ENCODE assay signal across 8 cellular contexts in genomic region chr15:58628206-58629057, GRCh38.
A peak's percentile ranks its signal among the peaks of the same experiment; 100 is the strongest.
DNase-seq lines count a peak whose midpoint lies in the region; TF ChIP-seq lines count a peak whose summit lies in the region.

No MANE protein-coding gene starts in this region.

- peak overlapping the region; percentile 68 for H3K4me3 Mint-ChIP-seq in activated T-helper 2 cell treated with anti-CD3 and anti-CD28 coated beads, Interferon-gamma antibody, Interleukin-2, Interleukin-4, amounts not matched to agents 10 μg/mL and 5 μg/mL and 100 μg/mL, durations not matched to agents 14 hours and 24 hours and 36 hours (ENCODE audit: low read depth)
- H3K4me3 Mint-ChIP-seq in neural progenitor cell, result no peak overlapping the region

- H3K9me3 Mint-ChIP-seq in activated T-helper 2 cell treated with anti-CD3 and anti-CD28 coated beads, Interferon-gamma antibody, Interleukin-2, Interleukin-4, amounts not matched to agents 10 μg/mL and 5 μg/mL and 100 μg/mL, durations not matched to agents 14 hours and 24 hours and 36 hours, result peaks cover 3% of the 10 kb centered on the region
- H3K9me3 Mint-ChIP-seq in neural progenitor cell, result no peaks in the 10 kb centered on the region

- peak; percentile 3 for DNase-seq in SIG-M5 treated with dmso at 0.1 percent for 504 hours (lab: John Stamatoyannopoulos, UW; ENCODE audit: unreplicated experiment)
- DNase-seq in SIG-M5 (lab: John Stamatoyannopoulos, UW), result no peak
- no peak for DNase-seq in activated T-helper 2 cell treated with anti-CD3 and anti-CD28 coated beads, Interferon-gamma antibody, Interleukin-2, Interleukin-4, amounts not matched to agents 10 μg/mL and 5 μg/mL and 100 μg/mL, durations not matched to agents 14 hours and 24 hours and 36 hours (ENCODE audit: low spot score)
- peak; percentile 31 for DNase-seq in inferior parietal cortex (ENCODE audit: extremely low spot score)
- DNase-seq in stimulated activated CD4-positive, alpha-beta T cell treated with anti-CD3 and anti-CD28 coated beads, Interleukin-1b, Interleukin-23, amount 100 ng/mL, for 48 hours, result no peak
- no peak for DNase-seq in neural progenitor cell (ENCODE audit: low spot score)
- DNase-seq in 8988T, result no peak

- H3K9ac ChIP-seq in neural progenitor cell, result no peak overlapping the region

- H3K27ac Mint-ChIP-seq in activated T-helper 2 cell treated with anti-CD3 and anti-CD28 coated beads, Interferon-gamma antibody, Interleukin-2, Interleukin-4, amounts not matched to agents 10 μg/mL and 5 μg/mL and 100 μg/mL, durations not matched to agents 14 hours and 24 hours and 36 hours, result peak overlapping the region; percentile 79
- no peak overlapping the region for H3K27ac Mint-ChIP-seq in neural progenitor cell

- H3K4me2 ChIP-seq in neural progenitor cell, result no peak overlapping the region

- no peaks in the 10 kb centered on the region for H3K4me1 ChIP-seq in neural progenitor cell

- H3F3A ChIP-seq in neural progenitor cell (ENCODE audit: low read depth), result no peaks in the 10 kb centered on the region

- no peaks in the 10 kb centered on the region for H3K9me3 ChIP-seq in neural progenitor cell (ENCODE audit: low read depth)

- H3K79me2 ChIP-seq in neural progenitor cell (ENCODE audit: low read depth), result no peaks in the 10 kb centered on the region

- no peaks in the 10 kb centered on the region for H3K27me3 Mint-ChIP-seq in activated T-helper 2 cell treated with anti-CD3 and anti-CD28 coated beads, Interferon-gamma antibody, Interleukin-2, Interleukin-4, amounts not matched to agents 10 μg/mL and 5 μg/mL and 100 μg/mL, durations not matched to agents 14 hours and 24 hours and 36 hours (ENCODE audit: low read depth)
- H3K27me3 Mint-ChIP-seq in neural progenitor cell (ENCODE audit: insufficient read depth, low read depth), result peaks cover 2% of the 10 kb centered on the region

- H3K27ac ChIP-seq in temporal lobe (ENCODE audit: low read depth, low read length), result peak overlapping the region; percentile 51
- no peak overlapping the region for H3K27ac ChIP-seq in neural progenitor cell

- H3K4me3 ChIP-seq in neural progenitor cell, result no peak overlapping the region

- peaks cover 23% of the 10 kb centered on the region for H3K36me3 ChIP-seq in neural progenitor cell

- no peaks in the 10 kb centered on the region for H3K27me3 ChIP-seq in neural progenitor cell

- peaks cover 59% of the 10 kb centered on the region for H3K36me3 Mint-ChIP-seq in activated T-helper 2 cell treated with anti-CD3 and anti-CD28 coated beads, Interferon-gamma antibody, Interleukin-2, Interleukin-4, amounts not matched to agents 10 μg/mL and 5 μg/mL and 100 μg/mL, durations not matched to agents 14 hours and 24 hours and 36 hours (ENCODE audit: low read depth)
- peaks cover 36% of the 10 kb centered on the region for H3K36me3 Mint-ChIP-seq in neural progenitor cell

- no peak for TF ChIP-seq CTCF in neural progenitor cell (IDR thresholded peaks at IDR 0.05)

- H4K20me1 ChIP-seq in neural progenitor cell (ENCODE audit: low read depth), result no peaks in the 10 kb centered on the region

- H3K4me1 Mint-ChIP-seq in activated T-helper 2 cell treated with anti-CD3 and anti-CD28 coated beads, Interferon-gamma antibody, Interleukin-2, Interleukin-4, amounts not matched to agents 10 μg/mL and 5 μg/mL and 100 μg/mL, durations not matched to agents 14 hours and 24 hours and 36 hours (ENCODE audit: low read depth), result peaks cover 47% of the 10 kb centered on the region
- no peaks in the 10 kb centered on the region for H3K4me1 Mint-ChIP-seq in neural progenitor cell

- intact Hi-C loops in activated T-helper 2 cell treated with anti-CD3 and anti-CD28 coated beads, Interferon-gamma antibody, Interleukin-2, Interleukin-4, amounts not matched to agents 10 μg/mL and 5 μg/mL and 100 μg/mL, durations not matched to agents 14 hours and 24 hours and 36 hours (cut with micrococcal nuclease), result no loop called here

- no peak overlapping the region for H2AFZ ChIP-seq in neural progenitor cell (replicated peaks)

Comparison
In these comparisons a context has a peak if more than half of its experiments do, and no peak if none do; other contexts are left out.
1. DNase-seq: peak in SIG-M5 treated with dmso at 0.1 percent for 504 hours (single experiment) and inferior parietal cortex (single experiment); none in SIG-M5 (single experiment), activated T-helper 2 cell treated with anti-CD3 and anti-CD28 coated beads, Interferon-gamma antibody, Interleukin-2, Interleukin-4, amounts not matched to agents 10 μg/mL and 5 μg/mL and 100 μg/mL, durations not matched to agents 14 hours and 24 hours and 36 hours (single experiment), stimulated activated CD4-positive, alpha-beta T cell treated with anti-CD3 and anti-CD28 coated beads, Interleukin-1b, Interleukin-23, amount 100 ng/mL, for 48 hours (single experiment), neural progenitor cell (single experiment) and 8988T (single experiment).